In genomic region chr20:3470208-3470626, GRCh38 we compare ENCODE assay signal across 8 cellular contexts. TPM values are rescaled to one million over a fixed set of nuclear protein-coding genes. Genes with fewer than 3 reads are reported as not detected.
DNase-seq lines count a peak whose midpoint lies in the region; ATAC-seq and TF ChIP-seq lines count a peak whose summit lies in the region.

No MANE protein-coding gene starts in this region.

- H2AFZ ChIP-seq in mesenchymal stem cell (ENCODE audit: low read depth, low read length), result peak overlapping the region; percentile 30

- peak overlapping the region in 1 of 2 experiments; percentile 77 for H3K4ac ChIP-seq in mesenchymal stem cell (ENCODE audit: low read depth in 1 of 2, low read length in 2 of 2)

- H2AK5ac ChIP-seq in mesenchymal stem cell (ENCODE audit: low read length, severe bottlenecking), result no peak overlapping the region

- no peak overlapping the region for H2BK12ac ChIP-seq in mesenchymal stem cell (ENCODE audit: low read length in 2 of 2)

- peaks cover 18% of the 10 kb centered on the region for H3K79me1 ChIP-seq in mesenchymal stem cell (replicated peaks; ENCODE audit: low read length, poor library complexity, severe bottlenecking)

- H3K4me2 ChIP-seq in mesenchymal stem cell (ENCODE audit: low read length, poor library complexity, severe bottlenecking), result peak overlapping the region; percentile 44

- peak overlapping the region; percentile 100 for H4K8ac ChIP-seq in mesenchymal stem cell (ENCODE audit: low read length)

- H2BK120ac ChIP-seq in mesenchymal stem cell (ENCODE audit: low read depth, low read length), result peak overlapping the region; percentile 92

- no peak overlapping the region for H2BK5ac ChIP-seq in mesenchymal stem cell (ENCODE audit: low read depth, low read length, poor library complexity, severe bottlenecking)

- no peak for ATAC-seq in activated naive CD4-positive, alpha-beta T cell treated with anti-CD3 and anti-CD28 coated beads, Interleukin-2, amount 50 U/mL, for 72 hours
- no peak for ATAC-seq in upper lobe of left lung (ENCODE audit: low FRiP score in 2 of 2)

- peak overlapping the region; percentile 75 for H3K27ac Mint-ChIP-seq in activated naive CD4-positive, alpha-beta T cell treated with anti-CD3 and anti-CD28 coated beads, Interleukin-2, amount 10 ng/mL, durations not matched to agents 7 days and 5 days
- peak overlapping the region in 1 of 2 donors; percentile 82 for H3K27ac Mint-ChIP-seq in activated naive CD4-positive, alpha-beta T cell treated with anti-CD3 and anti-CD28 coated beads, Interleukin-2, amount 50 U/mL, for 72 hours

- H3K4me3 Mint-ChIP-seq in activated naive CD4-positive, alpha-beta T cell treated with anti-CD3 and anti-CD28 coated beads, Interleukin-2, amount 10 ng/mL, durations not matched to agents 7 days and 5 days, result peak overlapping the region; percentile 92

- no peak overlapping the region for H2BK15ac ChIP-seq in mesenchymal stem cell (ENCODE audit: low read depth, poor library complexity, severe bottlenecking)

- H3K18ac ChIP-seq in mesenchymal stem cell (ENCODE audit: low read depth in 1 of 2, low read length in 2 of 2), result peak overlapping the region; percentile 67 to 98

- TF ChIP-seq CTCF in brain microvascular endothelial cell (IDR thresholded peaks at IDR 0.05; ENCODE audit: low read depth, low read length, missing control alignments) (no peak), upper lobe of left lung (IDR thresholded peaks at IDR 0.05) (no peak)

- DNase-seq in activated naive CD4-positive, alpha-beta T cell treated with anti-CD3 and anti-CD28 coated beads, Interleukin-2, amount 10 ng/mL, durations not matched to agents 7 days and 5 days, result no peak
- no peak for DNase-seq in activated naive CD4-positive, alpha-beta T cell treated with anti-CD3 and anti-CD28 coated beads, Interleukin-2, amount 50 U/mL, for 72 hours (ENCODE audit: low spot score in 2 of 2)
- DNase-seq in brain microvascular endothelial cell (no peak), mesenchymal stem cell (no peak), upper lobe of left lung (no peak), NCI-H524 treated with DMSO at 0.1 percent for 48 hours (lab: John Stamatoyannopoulos, UW) (no peak), middle frontal gyrus (ENCODE audit: extremely low spot score, low spot score) (no peak), COLO829 (ENCODE audit: low spot score) (no peak)

- H4K91ac ChIP-seq in mesenchymal stem cell (ENCODE audit: low read length), result peak overlapping the region; percentile 95

- peaks cover 30% of the 10 kb centered on the region for H3K4me1 Mint-ChIP-seq in activated naive CD4-positive, alpha-beta T cell treated with anti-CD3 and anti-CD28 coated beads, Interleukin-2, amount 10 ng/mL, durations not matched to agents 7 days and 5 days

- WGBS in mesenchymal stem cell, result 74% methylated on average over 13 of the region's 13 CpGs
- 59 to 74% methylated on average over 6 to 13 of the region's 13 CpGs for WGBS in upper lobe of left lung, 2 donors

- H3K36me3 ChIP-seq in brain microvascular endothelial cell (replicated peaks) (no peaks in the 10 kb centered on the region), mesenchymal stem cell (ENCODE audit: control insufficient read depth in 1 of 2, insufficient read depth in 2 of 2, low read depth in 1 of 2, low read length in 2 of 2) (no peaks in the 10 kb centered on the region), upper lobe of left lung (no peaks in the 10 kb centered on the region)

- peaks cover 7% of the 10 kb centered on the region for H3K4me1 ChIP-seq in mesenchymal stem cell (ENCODE audit: control insufficient read depth, insufficient read depth, low read depth, low read length)
- peaks cover 19 to 37% (median 26%) of the 10 kb centered on the region in 4 donors for H3K4me1 ChIP-seq in upper lobe of left lung

- H3K14ac ChIP-seq in mesenchymal stem cell (ENCODE audit: low read length in 2 of 2), result peak overlapping the region in 1 of 2 experiments; percentile 77

- no peaks in the 10 kb centered on the region for H3K27me3 ChIP-seq in brain microvascular endothelial cell (replicated peaks)
- H3K27me3 ChIP-seq in mesenchymal stem cell (ENCODE audit: control insufficient read depth in 1 of 2, insufficient read depth in 1 of 2, low read length in 2 of 2), result peaks cover 14 to 20% of the 10 kb centered on the region in 2 experiments
- no peaks in the 10 kb centered on the region for H3K27me3 ChIP-seq in upper lobe of left lung

- no peak for TF ChIP-seq EP300 in upper lobe of left lung (IDR thresholded peaks at IDR 0.05)

- TF ChIP-seq POLR2A in upper lobe of left lung (IDR thresholded peaks at IDR 0.05), result no peak

- peaks cover 35% of the 10 kb centered on the region for H3K27me3 Mint-ChIP-seq in activated naive CD4-positive, alpha-beta T cell treated with anti-CD3 and anti-CD28 coated beads, Interleukin-2, amount 10 ng/mL, durations not matched to agents 7 days and 5 days

- H3K9ac ChIP-seq in mesenchymal stem cell (ENCODE audit: low read length), result peak overlapping the region; percentile 97

- H3K9me3 ChIP-seq in mesenchymal stem cell (ENCODE audit: control insufficient read depth, low read length) (no peaks in the 10 kb centered on the region), upper lobe of left lung (no peaks in the 10 kb centered on the region)

- H3K9me3 Mint-ChIP-seq in activated naive CD4-positive, alpha-beta T cell treated with anti-CD3 and anti-CD28 coated beads, Interleukin-2, amount 10 ng/mL, durations not matched to agents 7 days and 5 days, result no peaks in the 10 kb centered on the region
- no peaks in the 10 kb centered on the region for H3K9me3 Mint-ChIP-seq in activated naive CD4-positive, alpha-beta T cell treated with anti-CD3 and anti-CD28 coated beads, Interleukin-2, amount 50 U/mL, for 72 hours

- H3K23ac ChIP-seq in mesenchymal stem cell (ENCODE audit: low read length in 2 of 2), result no peak overlapping the region

- in situ Hi-C loops in brain microvascular endothelial cell (cut with HindIII; ENCODE audit: low pct_ligation_motif_present, low sequenced_read_pairs), result no loop called here

- peak overlapping the region; percentile 83 for H3K27ac ChIP-seq in brain microvascular endothelial cell
- H3K27ac ChIP-seq in mesenchymal stem cell (ENCODE audit: low read length, poor library complexity, severe bottlenecking), result peak overlapping the region; percentile 51
- peak overlapping the region; percentile 61 to 91 (median 78) for H3K27ac ChIP-seq in upper lobe of left lung

- H3K4me3 ChIP-seq in brain microvascular endothelial cell (ENCODE audit: low read depth, low read length), result peak overlapping the region; percentile 83
- H3K4me3 ChIP-seq in mesenchymal stem cell (ENCODE audit: insufficient read depth in 1 of 2, low read depth in 1 of 2, low read length in 2 of 2), result peak overlapping the region; percentile 97 to 99
- H3K4me3 ChIP-seq in upper lobe of left lung, result peak overlapping the region; percentile 37 to 99 (median 97)

- CTCF ChIA-PET in activated naive CD4-positive, alpha-beta T cell treated with anti-CD3 and anti-CD28 coated beads, Interleukin-2, amount 10 ng/mL, durations not matched to agents 7 days and 5 days (lab: Charles Lee), result interaction anchor here (1.1 kb wide), 1 partner anchor 63 kb away, joined by 4 read pairs; the partner anchor contains the start of gene DNAAF9

- H3K36me3 Mint-ChIP-seq in activated naive CD4-positive, alpha-beta T cell treated with anti-CD3 and anti-CD28 coated beads, Interleukin-2, amount 10 ng/mL, durations not matched to agents 7 days and 5 days, result no peaks in the 10 kb centered on the region
- H3K36me3 Mint-ChIP-seq in activated naive CD4-positive, alpha-beta T cell treated with anti-CD3 and anti-CD28 coated beads, Interleukin-2, amount 50 U/mL, for 72 hours, result peaks cover 0 to 18% of the 10 kb centered on the region in 2 donors

RNA-seq across cellular contexts. Expression of gene ATRN, which starts 0.6 kb away (rescaled TPM):
- total RNA-seq in activated naive CD4-positive, alpha-beta T cell treated with anti-CD3 and anti-CD28 coated beads, Interleukin-2, amount 50 U/mL, for 72 hours, result 10 to 100 TPM in 1 of 2 donors, 1 to 10 TPM in 1; 7.4 to 10.6 TPM
- 21.8 TPM for polyA plus RNA-seq in mesenchymal stem cell (2013, experiment 1 of 2)
- 21.6 TPM for polyA plus RNA-seq in mesenchymal stem cell (2013, experiment 2 of 2)
- 10 to 100 TPM; 13.6 to 39.5 (median 27.0) TPM for total RNA-seq in upper lobe of left lung
